ENCODE assay signal across 22 cellular contexts in genomic region chr1:40739455-40740008, GRCh38. TPM values are rescaled to one million over a fixed set of nuclear protein-coding genes. Genes with fewer than 3 reads are reported as not detected.
DNase-seq lines count a peak whose midpoint lies in the region; ATAC-seq, FAIRE-seq and TF ChIP-seq lines count a peak whose summit lies in the region.
"Had no signal": no experiment of that assay in that cellular context is flagged by ENCODE, and none has a peak within 500 bp of the region (broad histone marks: within the 10 kb centered on the region; RNA-seq: fewer than 3 reads in every experiment).

No MANE protein-coding gene starts in this region.

- no peak overlapping the region for H2AFZ ChIP-seq in K562 (ENCODE audit: low read depth, low read length)

- CTCF ChIA-PET in CD4-positive, alpha-beta T cell (lab: Charles Lee), result interaction anchor here (1.3 to 1.5 kb wide), 2 partner anchors 20 to 213 kb away, joined by 3 read pairs; no protein-coding TSS in a partner anchor
- CTCF ChIA-PET in K562 (lab: Yijun Ruan, JAX; ENCODE audit: low intra/inter-chr PET ratio), result no interaction called here
- CTCF ChIA-PET in activated naive CD4-positive, alpha-beta T cell treated with anti-CD3 and anti-CD28 coated beads, Interleukin-2, amount 10 ng/mL, durations not matched to agents 7 days and 5 days (lab: Charles Lee), result no interaction called here

- H3K4me1 ChIP-seq in K562 (replicated peaks in 1 of 2; ENCODE audit: control insufficient read depth in 2 of 2, insufficient read depth in 2 of 2, low read length in 2 of 2), result peaks cover 0 to 6% of the 10 kb centered on the region in 2 experiments; a peak in 2 of 5 replicates
- no peaks in the 10 kb centered on the region for H3K4me1 ChIP-seq in Peyer's patch
- peaks cover 6% of the 10 kb centered on the region for H3K4me1 ChIP-seq in mucosa of descending colon (ENCODE audit: low read depth)

- WGBS in K562 (ENCODE audit: insufficient coverage, low coverage, missing lambda C conversion rate), result 90% methylated on average over 3 of the region's 3 CpGs

- no peak for FAIRE-seq in K562 (lab: Jason Lieb, UNC)

- no peak overlapping the region for H3K4me3 Mint-ChIP-seq in CD4-positive, alpha-beta T cell
- no peak overlapping the region for H3K4me3 Mint-ChIP-seq in naive B cell
- H3K4me3 Mint-ChIP-seq in activated naive CD4-positive, alpha-beta T cell treated with anti-CD3 and anti-CD28 coated beads, Interleukin-2, amount 10 ng/mL, durations not matched to agents 7 days and 5 days, result no peak overlapping the region
- H3K4me3 Mint-ChIP-seq: activated naive CD8-positive, alpha-beta T cell treated with anti-CD3 and anti-CD28 coated beads, Interleukin-2, amount 50 U/mL, for 24 hours; activated T-cell treated with anti-CD3 and anti-CD28 coated beads, Interleukin-2, amount 50 U/mL, for 24 hours; endodermal cell; T-helper 2 cell treated with Interferon-gamma antibody and Interleukin-4, amounts not matched to agents 5 μg/mL and 100 μg/mL, for 36 hours had no signal

- POLR2A ChIA-PET in CD4-positive, alpha-beta T cell (lab: Charles Lee), result no interaction called here
- POLR2A ChIA-PET in K562 (lab: Yijun Ruan, JAX), result interaction anchor here (0.7 to 1.3 kb wide), 4 partner anchors 14 to 61 kb away, joined by 3 to 6 read pairs (median 4); no protein-coding TSS in a partner anchor

- H3K9me3 Mint-ChIP-seq in CD4-positive, alpha-beta T cell, result no peaks in the 10 kb centered on the region
- no peaks in the 10 kb centered on the region for H3K9me3 Mint-ChIP-seq in naive B cell
- no peaks in the 10 kb centered on the region for H3K9me3 Mint-ChIP-seq in activated naive CD4-positive, alpha-beta T cell treated with anti-CD3 and anti-CD28 coated beads, Interleukin-2, amount 10 ng/mL, durations not matched to agents 7 days and 5 days
- H3K9me3 Mint-ChIP-seq: activated naive CD8-positive, alpha-beta T cell treated with anti-CD3 and anti-CD28 coated beads, Interleukin-2, amount 50 U/mL, for 24 hours; activated T-cell treated with anti-CD3 and anti-CD28 coated beads, Interleukin-2, amount 50 U/mL, for 24 hours; endodermal cell; T-helper 2 cell treated with Interferon-gamma antibody and Interleukin-4, amounts not matched to agents 5 μg/mL and 100 μg/mL, for 36 hours had no signal

- no peak for TF ChIP-seq POLR2A in K562 (conservative IDR thresholded peaks at IDR 0.05)
- no peak for TF ChIP-seq POLR2A in Peyer's patch (IDR thresholded peaks at IDR 0.05)

- no peaks in the 10 kb centered on the region for H3K27me3 ChIP-seq in CD4-positive, alpha-beta T cell (ENCODE audit: control insufficient read depth, insufficient read depth, low read length)
- H3K27me3 ChIP-seq in K562 (ENCODE audit: control insufficient read depth in 2 of 2, insufficient read depth in 2 of 2, low read length in 2 of 2), result no peaks in the 10 kb centered on the region
- H3K27me3 ChIP-seq in Peyer's patch, result no peaks in the 10 kb centered on the region
- H3K27me3 ChIP-seq: neutrophil had no signal

- no peak for ATAC-seq in CD4-positive, alpha-beta T cell (ENCODE audit: poor library complexity)
- no peak for ATAC-seq in K562
- ATAC-seq in naive B cell (ENCODE audit: low read depth in 2 of 2), result no peak
- no peak for ATAC-seq in mucosa of descending colon
- ATAC-seq: activated naive CD8-positive, alpha-beta T cell treated with anti-CD3 and anti-CD28 coated beads, Interleukin-2, amount 50 U/mL, for 24 hours had no signal

- no peak for TF ChIP-seq RAD21 in K562 (CRISPR knock-in tag; conservative IDR thresholded peaks at IDR 0.05 in 1 of 2, IDR thresholded peaks at IDR 0.05 in 1 of 2)

- H3K9me3 ChIP-seq in CD4-positive, alpha-beta T cell (ENCODE audit: control insufficient read depth, low read length), result no peaks in the 10 kb centered on the region
- H3K9me3 ChIP-seq in K562 (replicated peaks; ENCODE audit: control insufficient read depth, insufficient read depth, low read depth, low read length), result no peaks in the 10 kb centered on the region
- no peaks in the 10 kb centered on the region for H3K9me3 ChIP-seq in Peyer's patch
- H3K9me3 ChIP-seq in mucosa of descending colon, result no peaks in the 10 kb centered on the region
- H3K9me3 ChIP-seq: neutrophil had no signal

- TF ChIP-seq EP300 in K562 (IDR thresholded peaks at IDR 0.05; ENCODE audit: low read length), result no peak

- in situ Hi-C loops in K562 (cut with MboI), result no loop called here

- no peak overlapping the region for H3K4me3 ChIP-seq in K562
- no peak overlapping the region for H3K4me3 ChIP-seq in Peyer's patch
- no peak overlapping the region for H3K4me3 ChIP-seq in mucosa of descending colon

- DNase-seq in CD4-positive, alpha-beta T cell, result no peak
- DNase-seq in K562 (ENCODE audit: extremely low read depth in 1 of 4, low spot score in 3 of 4) (no peak), naive B cell (no peak), Peyer's patch (no peak), mucosa of descending colon (no peak), SKM-1 treated with dmso at 0.1 percent for 144 hours (lab: John Stamatoyannopoulos, UW; ENCODE audit: unreplicated experiment) (no peak)
- no peak for DNase-seq in activated naive CD4-positive, alpha-beta T cell treated with anti-CD3 and anti-CD28 coated beads, Interleukin-2, amount 10 ng/mL, durations not matched to agents 7 days and 5 days
- DNase-seq: activated CD4-positive, alpha-beta T cell treated with anti-CD3 and anti-CD28 coated beads for 1 hour; activated naive CD8-positive, alpha-beta T cell treated with anti-CD3 and anti-CD28 coated beads, Interleukin-2, amount 50 U/mL, for 24 hours; activated T-cell treated with anti-CD3 and anti-CD28 coated beads, Interleukin-2, amount 50 U/mL, for 24 hours; cerebellar nuclear complex; DMS53; endodermal cell; Kasumi-1; mesenchymal stem cell; NCI-H1436; NCI-H345; SHP77; stimulated activated naive CD4-positive, alpha-beta T cell had no signal

- H3K27ac ChIP-seq in 22Rv1, result peak overlapping the region; percentile 33; the same call in 1 of the 2 replicates
- no peak overlapping the region for H3K27ac ChIP-seq in CD4-positive, alpha-beta T cell (ENCODE audit: low read depth, low read length)
- H3K27ac ChIP-seq in K562 (ENCODE audit: extremely low read depth, low read depth, low read length), result no peak overlapping the region
- H3K27ac ChIP-seq in Peyer's patch, result no peak overlapping the region
- H3K27ac ChIP-seq: neutrophil had no signal

- intact Hi-C loops in CD4-positive, alpha-beta T cell (cut with DNase I, micrococcal nuclease), result no loop called here
- intact Hi-C loops in K562 (cut with micrococcal nuclease), result no loop called here
- intact Hi-C loops in mucosa of descending colon (cut with DNase I, micrococcal nuclease), result no loop called here

- TSS peak; percentile 15 for BruUV-seq in K562 (replicated peaks; lab: Mats Ljungman, UMichigan)

- H3K27me3 Mint-ChIP-seq in CD4-positive, alpha-beta T cell, result no peaks in the 10 kb centered on the region
- H3K27me3 Mint-ChIP-seq in naive B cell, result no peaks in the 10 kb centered on the region
- H3K27me3 Mint-ChIP-seq in activated naive CD4-positive, alpha-beta T cell treated with anti-CD3 and anti-CD28 coated beads, Interleukin-2, amount 10 ng/mL, durations not matched to agents 7 days and 5 days, result no peaks in the 10 kb centered on the region
- H3K27me3 Mint-ChIP-seq: activated naive CD8-positive, alpha-beta T cell treated with anti-CD3 and anti-CD28 coated beads, Interleukin-2, amount 50 U/mL, for 24 hours; activated T-cell treated with anti-CD3 and anti-CD28 coated beads, Interleukin-2, amount 50 U/mL, for 24 hours had no signal

- TF ChIP-seq CTCF in 22Rv1 (IDR thresholded peaks at IDR 0.05), result no peak
- TF ChIP-seq CTCF in CD4-positive, alpha-beta T cell (IDR thresholded peaks at IDR 0.05), result no peak
- TF ChIP-seq CTCF in K562 (IDR thresholded peaks at IDR 0.05 in 2 of 3, conservative IDR thresholded peaks at IDR 0.05 in 1 of 3; ENCODE audit: insufficient read depth in 2 of 3, low read depth in 1 of 3, low read length in 3 of 3), result no peak
- TF ChIP-seq CTCF in Peyer's patch (IDR thresholded peaks at IDR 0.05), result no peak
- no peak for TF ChIP-seq CTCF in mucosa of descending colon (IDR thresholded peaks at IDR 0.05)

- H3K9me1 ChIP-seq in K562 (ENCODE audit: control insufficient read depth, insufficient read depth, low read length), result no peaks in the 10 kb centered on the region

- peaks cover 29% of the 10 kb centered on the region for H3K79me2 ChIP-seq in K562 (ENCODE audit: control insufficient read depth, insufficient read depth, low read length)

- H4K20me1 ChIP-seq in K562 (replicated peaks; ENCODE audit: control insufficient read depth, insufficient read depth, low read length), result peaks cover 4% of the 10 kb centered on the region; the same call in 1 of the 2 replicates

- no peak overlapping the region for H3K9ac ChIP-seq in K562 (ENCODE audit: insufficient read depth in 1 of 2, low read depth in 2 of 2, low read length in 2 of 2)

- H3K36me3 ChIP-seq in K562 (ENCODE audit: control insufficient read depth, insufficient read depth, low read length), result peaks cover 54% of the 10 kb centered on the region
- peaks cover 0 to 30% (median 0%) of the 10 kb centered on the region in 3 donors for H3K36me3 ChIP-seq in Peyer's patch
- H3K36me3 ChIP-seq in mucosa of descending colon (ENCODE audit: low read depth), result peaks cover 4% of the 10 kb centered on the region

- peaks cover 70% of the 10 kb centered on the region for H3K36me3 Mint-ChIP-seq in CD4-positive, alpha-beta T cell (ENCODE audit: low read depth)
- H3K36me3 Mint-ChIP-seq in naive B cell, result peaks cover 17 to 22% of the 10 kb centered on the region in 2 donors
- H3K36me3 Mint-ChIP-seq in activated naive CD4-positive, alpha-beta T cell treated with anti-CD3 and anti-CD28 coated beads, Interleukin-2, amount 10 ng/mL, durations not matched to agents 7 days and 5 days, result peaks cover 47% of the 10 kb centered on the region

- H3K4me2 ChIP-seq in K562 (ENCODE audit: insufficient read depth, low read length), result no peak overlapping the region

- H3K4me1 Mint-ChIP-seq in CD4-positive, alpha-beta T cell (ENCODE audit: low read depth), result peaks cover 73% of the 10 kb centered on the region
- H3K4me1 Mint-ChIP-seq in naive B cell, result peaks cover 14 to 45% (median 44%) of the 10 kb centered on the region in 3 donors
- H3K4me1 Mint-ChIP-seq in activated naive CD4-positive, alpha-beta T cell treated with anti-CD3 and anti-CD28 coated beads, Interleukin-2, amount 10 ng/mL, durations not matched to agents 7 days and 5 days, result peaks cover 34% of the 10 kb centered on the region

- peak overlapping the region; percentile 6 for H3K27ac Mint-ChIP-seq in CD4-positive, alpha-beta T cell
- peak overlapping the region in 4 of 6 donors; percentile 3 to 64 (median 26) for H3K27ac Mint-ChIP-seq in naive B cell
- no peak overlapping the region for H3K27ac Mint-ChIP-seq in activated naive CD4-positive, alpha-beta T cell treated with anti-CD3 and anti-CD28 coated beads, Interleukin-2, amount 10 ng/mL, durations not matched to agents 7 days and 5 days
- H3K27ac Mint-ChIP-seq: activated T-cell treated with anti-CD3 and anti-CD28 coated beads, Interleukin-2, amount 50 U/mL, for 24 hours; T-helper 2 cell treated with Interferon-gamma antibody and Interleukin-4, amounts not matched to agents 5 μg/mL and 100 μg/mL, for 36 hours had no signal

RNA-seq across cellular contexts. Expression of gene KCNQ4, which starts 44.1 kb away (rescaled TPM):
- total RNA-seq in CD4-positive, alpha-beta T cell, result under 1 TPM; 0.25 to 0.30 TPM
- 4.1 and 12.8 TPM in 2 replicates for total RNA-seq in K562 (2011; cell fraction: chromatin; rRNA removed; ENCODE audit: low replicate concordance)
- 7.4 and 7.5 TPM in 2 replicates for total RNA-seq in K562 (2011; cell fraction: nucleolus; rRNA removed)
- total RNA-seq in K562 (2011; cell fraction: nucleoplasm; rRNA removed), result 4.4 and 4.6 TPM in 2 replicates
- total RNA-seq in K562 (2014; rRNA removed) (1.6 and 1.8 TPM in 2 replicates), K562 (2014; rRNA removed; fragmentation: Illumina TruSeq; extraction: Trizol) (0.64 and 0.76 TPM in 2 replicates), K562 (2015; rRNA removed; fragmentation: Illumina TruSeq; extraction: Trizol) (0.72 and 0.79 TPM in 2 replicates), K562 (2021) (3.8 and 4.1 TPM in 2 replicates), Peyer's patch (1 to 10 TPM; 1.1 to 3.3 (median 2.4) TPM), mucosa of descending colon (10 to 100 TPM in 1 of 3 donors, 1 to 10 TPM in 2; 1.3 to 13.0 (median 2.3) TPM)
- polyA plus RNA-seq in K562 (2011; rRNA removed) (0.79 and 1.7 TPM in 2 replicates), K562 (2014; fragmentation: Illumina TruSeq; extraction: Trizol) (3.5 and 3.8 TPM in 2 replicates), K562 (2014; fragmentation: Nextera tagmentation; extraction: Ambion mirVana) (under 1 TPM; 0.07 to 0.27 TPM), K562 (2014; rRNA removed) (3.4 and 3.7 TPM in 2 replicates), naive B cell (ENCODE audit: low read depth in 6 of 6) (under 1 TPM in 1 of 6 donors, not detected in 5; 0.11 TPM)
- 1.1 and 1.3 TPM in 2 replicates for polyA plus RNA-seq in K562 (2011; cell fraction: cytosol; rRNA removed)
- polyA plus RNA-seq in K562 (2011; cell fraction: nucleus; rRNA removed), result 6.3 and 9.8 TPM in 2 replicates
- polyA plus RNA-seq in K562 (2012), result 2.5 and 4.6 TPM in 2 replicates
- polyA minus RNA-seq in K562 (2011; rRNA and poly(A)+ RNA removed), result 0.42 and 0.49 TPM in 2 replicates
- 1.0 TPM in 2 replicates for polyA minus RNA-seq in K562 (2011; cell fraction: cytosol; rRNA and poly(A)+ RNA removed)
- 3.6 and 3.7 TPM in 2 replicates for polyA minus RNA-seq in K562 (2011; cell fraction: nucleus; rRNA and poly(A)+ RNA removed)

RNA-seq across cellular contexts. Expression of gene NFYC, which starts 48.0 kb away (rescaled TPM):
- 10 to 100 TPM; 28.6 to 35.2 TPM for total RNA-seq in CD4-positive, alpha-beta T cell
- 51.1 and 58.3 TPM in 2 replicates for total RNA-seq in K562 (2011; cell fraction: chromatin; rRNA removed; ENCODE audit: low replicate concordance)
- 43.8 and 43.9 TPM in 2 replicates for total RNA-seq in K562 (2011; cell fraction: nucleolus; rRNA removed)
- 49.1 and 60.1 TPM in 2 replicates for total RNA-seq in K562 (2011; cell fraction: nucleoplasm; rRNA removed)
- 41.1 and 44.2 TPM in 2 replicates for total RNA-seq in K562 (2014; rRNA removed)
- 22.7 and 26.4 TPM in 2 replicates for total RNA-seq in K562 (2014; rRNA removed; fragmentation: Illumina TruSeq; extraction: Trizol)
- total RNA-seq in K562 (2015; rRNA removed; fragmentation: Illumina TruSeq; extraction: Trizol), result 31.2 and 31.4 TPM in 2 replicates
- 53.9 and 59.8 TPM in 2 replicates for total RNA-seq in K562 (2021)
- polyA plus RNA-seq in K562 (2011; rRNA removed), result 47.2 and 65.6 TPM in 2 replicates
- 78.9 and 120 TPM in 2 replicates for polyA plus RNA-seq in K562 (2011; cell fraction: cytosol; rRNA removed)
- polyA plus RNA-seq in K562 (2011; cell fraction: nucleus; rRNA removed), result 72.3 and 83.1 TPM in 2 replicates
- 52.9 and 79.3 TPM in 2 replicates for polyA plus RNA-seq in K562 (2012)
- polyA plus RNA-seq in K562 (2014; fragmentation: Illumina TruSeq; extraction: Trizol), result 56.2 and 65.1 TPM in 2 replicates
- 1 to 10 TPM; 4.8 to 7.2 TPM for polyA plus RNA-seq in K562 (2014; fragmentation: Nextera tagmentation; extraction: Ambion mirVana)
- polyA plus RNA-seq in K562 (2014; rRNA removed), result 51.3 and 57.7 TPM in 2 replicates
- polyA minus RNA-seq in K562 (2011; rRNA and poly(A)+ RNA removed), result 45.7 and 65.0 TPM in 2 replicates
- 38.9 and 49.7 TPM in 2 replicates for polyA minus RNA-seq in K562 (2011; cell fraction: cytosol; rRNA and poly(A)+ RNA removed)
- 34.9 and 50.8 TPM in 2 replicates for polyA minus RNA-seq in K562 (2011; cell fraction: nucleus; rRNA and poly(A)+ RNA removed)
- 10 to 100 TPM; 60.3 to 95.4 (median 73.0) TPM for polyA plus RNA-seq in naive B cell (ENCODE audit: low read depth in 6 of 6)
- 100 to 1,000 TPM in 1 of 4 donors, 10 to 100 TPM in 3; 53.1 to 122 (median 65.0) TPM for total RNA-seq in Peyer's patch
- total RNA-seq in mucosa of descending colon, result 10 to 100 TPM; 56.2 to 76.4 (median 70.5) TPM
